1 cellular context compared by ENCODE assay signal in genomic region chr1:236762410-236762809, GRCh38.
A peak's percentile ranks its signal among the peaks of the same experiment; 100 is the strongest.
TF ChIP-seq lines count a peak whose summit lies in the region.

No MANE protein-coding gene starts in this region.

TF ChIP-seq in K562, 482 proteins besides CTCF, POLR2A, EP300 and RAD21:
- TF ChIP-seq SPI1 (IDR thresholded peaks at IDR 0.05; ENCODE audit: borderline replicate concordance, low read depth, low read length): peak; percentile 95
- no peak for TF ChIP-seq ZFP30 (CRISPR knock-in tag; IDR thresholded peaks at IDR 0.05; ENCODE audit: borderline replicate concordance)
- peak; percentile 86 for TF ChIP-seq ZBTB40 (IDR thresholded peaks at IDR 0.05)
- TF ChIP-seq ZBTB40 (CRISPR knock-in tag; IDR thresholded peaks at IDR 0.05): no peak
- peak; percentile 61 for TF ChIP-seq HNRNPLL (IDR thresholded peaks at IDR 0.05; ENCODE audit: low read depth, low read length, poor library complexity, severe bottlenecking)
- TF ChIP-seq SMARCE1 (IDR thresholded peaks at IDR 0.05): peak; percentile 37; the same call in 1 of the 2 replicates
- peak; percentile 25; the same call in 1 of the 2 replicates for TF ChIP-seq CXXC5 (CRISPR knock-in tag; IDR thresholded peaks at IDR 0.05)
- 0 out of 2 replicates have a peak, but pooled peaks have one; percentile 18 for TF ChIP-seq ELF2 (CRISPR knock-in tag; IDR thresholded peaks at IDR 0.05)
- TF ChIP-seq ZNF384 (IDR thresholded peaks at IDR 0.05; ENCODE audit: low read depth, low read length): peak; percentile 43; the same call in 1 of the 2 replicates
- TF ChIP-seq GABPA (tag; conservative IDR thresholded peaks at IDR 0.05; ENCODE audit: low read depth): peak; percentile 51
- TF ChIP-seq, protein P1, sequence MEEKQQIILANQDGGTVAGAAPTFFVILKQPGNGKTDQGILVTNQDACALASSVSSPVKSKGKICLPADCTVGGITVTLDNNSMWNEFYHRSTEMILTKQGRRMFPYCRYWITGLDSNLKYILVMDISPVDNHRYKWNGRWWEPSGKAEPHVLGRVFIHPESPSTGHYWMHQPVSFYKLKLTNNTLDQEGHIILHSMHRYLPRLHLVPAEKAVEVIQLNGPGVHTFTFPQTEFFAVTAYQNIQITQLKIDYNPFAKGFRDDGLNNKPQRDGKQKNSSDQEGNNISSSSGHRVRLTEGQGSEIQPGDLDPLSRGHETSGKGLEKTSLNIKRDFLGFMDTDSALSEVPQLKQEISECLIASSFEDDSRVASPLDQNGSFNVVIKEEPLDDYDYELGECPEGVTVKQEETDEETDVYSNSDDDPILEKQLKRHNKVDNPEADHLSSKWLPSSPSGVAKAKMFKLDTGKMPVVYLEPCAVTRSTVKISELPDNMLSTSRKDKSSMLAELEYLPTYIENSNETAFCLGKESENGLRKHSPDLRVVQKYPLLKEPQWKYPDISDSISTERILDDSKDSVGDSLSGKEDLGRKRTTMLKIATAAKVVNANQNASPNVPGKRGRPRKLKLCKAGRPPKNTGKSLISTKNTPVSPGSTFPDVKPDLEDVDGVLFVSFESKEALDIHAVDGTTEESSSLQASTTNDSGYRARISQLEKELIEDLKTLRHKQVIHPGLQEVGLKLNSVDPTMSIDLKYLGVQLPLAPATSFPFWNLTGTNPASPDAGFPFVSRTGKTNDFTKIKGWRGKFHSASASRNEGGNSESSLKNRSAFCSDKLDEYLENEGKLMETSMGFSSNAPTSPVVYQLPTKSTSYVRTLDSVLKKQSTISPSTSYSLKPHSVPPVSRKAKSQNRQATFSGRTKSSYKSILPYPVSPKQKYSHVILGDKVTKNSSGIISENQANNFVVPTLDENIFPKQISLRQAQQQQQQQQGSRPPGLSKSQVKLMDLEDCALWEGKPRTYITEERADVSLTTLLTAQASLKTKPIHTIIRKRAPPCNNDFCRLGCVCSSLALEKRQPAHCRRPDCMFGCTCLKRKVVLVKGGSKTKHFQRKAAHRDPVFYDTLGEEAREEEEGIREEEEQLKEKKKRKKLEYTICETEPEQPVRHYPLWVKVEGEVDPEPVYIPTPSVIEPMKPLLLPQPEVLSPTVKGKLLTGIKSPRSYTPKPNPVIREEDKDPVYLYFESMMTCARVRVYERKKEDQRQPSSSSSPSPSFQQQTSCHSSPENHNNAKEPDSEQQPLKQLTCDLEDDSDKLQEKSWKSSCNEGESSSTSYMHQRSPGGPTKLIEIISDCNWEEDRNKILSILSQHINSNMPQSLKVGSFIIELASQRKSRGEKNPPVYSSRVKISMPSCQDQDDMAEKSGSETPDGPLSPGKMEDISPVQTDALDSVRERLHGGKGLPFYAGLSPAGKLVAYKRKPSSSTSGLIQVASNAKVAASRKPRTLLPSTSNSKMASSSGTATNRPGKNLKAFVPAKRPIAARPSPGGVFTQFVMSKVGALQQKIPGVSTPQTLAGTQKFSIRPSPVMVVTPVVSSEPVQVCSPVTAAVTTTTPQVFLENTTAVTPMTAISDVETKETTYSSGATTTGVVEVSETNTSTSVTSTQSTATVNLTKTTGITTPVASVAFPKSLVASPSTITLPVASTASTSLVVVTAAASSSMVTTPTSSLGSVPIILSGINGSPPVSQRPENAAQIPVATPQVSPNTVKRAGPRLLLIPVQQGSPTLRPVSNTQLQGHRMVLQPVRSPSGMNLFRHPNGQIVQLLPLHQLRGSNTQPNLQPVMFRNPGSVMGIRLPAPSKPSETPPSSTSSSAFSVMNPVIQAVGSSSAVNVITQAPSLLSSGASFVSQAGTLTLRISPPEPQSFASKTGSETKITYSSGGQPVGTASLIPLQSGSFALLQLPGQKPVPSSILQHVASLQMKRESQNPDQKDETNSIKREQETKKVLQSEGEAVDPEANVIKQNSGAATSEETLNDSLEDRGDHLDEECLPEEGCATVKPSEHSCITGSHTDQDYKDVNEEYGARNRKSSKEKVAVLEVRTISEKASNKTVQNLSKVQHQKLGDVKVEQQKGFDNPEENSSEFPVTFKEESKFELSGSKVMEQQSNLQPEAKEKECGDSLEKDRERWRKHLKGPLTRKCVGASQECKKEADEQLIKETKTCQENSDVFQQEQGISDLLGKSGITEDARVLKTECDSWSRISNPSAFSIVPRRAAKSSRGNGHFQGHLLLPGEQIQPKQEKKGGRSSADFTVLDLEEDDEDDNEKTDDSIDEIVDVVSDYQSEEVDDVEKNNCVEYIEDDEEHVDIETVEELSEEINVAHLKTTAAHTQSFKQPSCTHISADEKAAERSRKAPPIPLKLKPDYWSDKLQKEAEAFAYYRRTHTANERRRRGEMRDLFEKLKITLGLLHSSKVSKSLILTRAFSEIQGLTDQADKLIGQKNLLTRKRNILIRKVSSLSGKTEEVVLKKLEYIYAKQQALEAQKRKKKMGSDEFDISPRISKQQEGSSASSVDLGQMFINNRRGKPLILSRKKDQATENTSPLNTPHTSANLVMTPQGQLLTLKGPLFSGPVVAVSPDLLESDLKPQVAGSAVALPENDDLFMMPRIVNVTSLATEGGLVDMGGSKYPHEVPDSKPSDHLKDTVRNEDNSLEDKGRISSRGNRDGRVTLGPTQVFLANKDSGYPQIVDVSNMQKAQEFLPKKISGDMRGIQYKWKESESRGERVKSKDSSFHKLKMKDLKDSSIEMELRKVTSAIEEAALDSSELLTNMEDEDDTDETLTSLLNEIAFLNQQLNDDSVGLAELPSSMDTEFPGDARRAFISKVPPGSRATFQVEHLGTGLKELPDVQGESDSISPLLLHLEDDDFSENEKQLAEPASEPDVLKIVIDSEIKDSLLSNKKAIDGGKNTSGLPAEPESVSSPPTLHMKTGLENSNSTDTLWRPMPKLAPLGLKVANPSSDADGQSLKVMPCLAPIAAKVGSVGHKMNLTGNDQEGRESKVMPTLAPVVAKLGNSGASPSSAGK (IDR thresholded peaks at IDR 0.05): no peak
- TF ChIP-seq PBX2 (CRISPR knock-in tag; IDR thresholded peaks at IDR 0.05; ENCODE audit: low read depth): no peak
- peak; percentile 73 for TF ChIP-seq PBX2 (tag; conservative IDR thresholded peaks at IDR 0.05; ENCODE audit: low read depth)
- TF ChIP-seq ATF7 (IDR thresholded peaks at IDR 0.05): peak; percentile 37; the same call in 1 of the 2 replicates
- 0 out of 2 replicates have a peak, but pooled peaks have one; percentile 13 for TF ChIP-seq CREM (IDR thresholded peaks at IDR 0.05; ENCODE audit: low read depth)
- no peak for TF ChIP-seq JUND (IDR thresholded peaks at IDR 0.05; ENCODE audit: borderline replicate concordance, low read depth, low read length)
- 0 out of 3 replicates have a peak, but pooled peaks have one; percentile 24 for TF ChIP-seq JUND (tag; IDR thresholded peaks at IDR 0.05; ENCODE audit: borderline replicate concordance, low read depth, low read length)
- no peak for TF ChIP-seq NFIX (CRISPR knock-in tag; IDR thresholded peaks at IDR 0.05; ENCODE audit: low read depth)
- peak; percentile 67; the same call in 1 of the 2 replicates for TF ChIP-seq CTBP1 (IDR thresholded peaks at IDR 0.05; ENCODE audit: borderline replicate concordance)
- no peak for TF ChIP-seq IRF1 (CRISPR knock-in tag; IDR thresholded peaks at IDR 0.05; ENCODE audit: borderline replicate concordance)
- 0 out of 2 replicates have a peak, but pooled peaks have one; percentile 17 for TF ChIP-seq GATA2 (CRISPR knock-in tag; IDR thresholded peaks at IDR 0.05)
- TF ChIP-seq MEIS2 (IDR thresholded peaks at IDR 0.05; ENCODE audit: partially characterized antibody): peak; percentile 67
- peak; percentile 80 to 90; a peak in 3 of 4 replicates for TF ChIP-seq ETV6 (IDR thresholded peaks at IDR 0.05; ENCODE audit: borderline replicate concordance in 1 of 2, low read depth in 2 of 2, low read length in 1 of 2)
- TF ChIP-seq ETV6 (CRISPR knock-in tag; IDR thresholded peaks at IDR 0.05; ENCODE audit: borderline replicate concordance): no peak
- 0 out of 2 replicates have a peak, but pooled peaks have one; percentile 23 for TF ChIP-seq FOSL1 (tag; conservative IDR thresholded peaks at IDR 0.05)
- TF ChIP-seq GABPB2 (CRISPR knock-in tag; conservative IDR thresholded peaks at IDR 0.05): no peak
- TF ChIP-seq, protein P2, sequence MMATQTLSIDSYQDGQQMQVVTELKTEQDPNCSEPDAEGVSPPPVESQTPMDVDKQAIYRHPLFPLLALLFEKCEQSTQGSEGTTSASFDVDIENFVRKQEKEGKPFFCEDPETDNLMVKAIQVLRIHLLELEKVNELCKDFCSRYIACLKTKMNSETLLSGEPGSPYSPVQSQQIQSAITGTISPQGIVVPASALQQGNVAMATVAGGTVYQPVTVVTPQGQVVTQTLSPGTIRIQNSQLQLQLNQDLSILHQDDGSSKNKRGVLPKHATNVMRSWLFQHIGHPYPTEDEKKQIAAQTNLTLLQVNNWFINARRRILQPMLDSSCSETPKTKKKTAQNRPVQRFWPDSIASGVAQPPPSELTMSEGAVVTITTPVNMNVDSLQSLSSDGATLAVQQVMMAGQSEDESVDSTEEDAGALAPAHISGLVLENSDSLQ (IDR thresholded peaks at IDR 0.05): 0 out of 2 replicates have a peak, but pooled peaks have one; percentile 6
- peak; percentile 41; the same call in 1 of the 2 replicates for TF ChIP-seq TEAD4 (IDR thresholded peaks at IDR 0.05; ENCODE audit: low read length)
- TF ChIP-seq TEAD4 (CRISPR knock-in tag; IDR thresholded peaks at IDR 0.05; ENCODE audit: borderline replicate concordance): no peak
- TF ChIP-seq ELF1 (tag; IDR thresholded peaks at IDR 0.05): peak; percentile 61
